1 cellular context compared by ENCODE assay signal in the genomic region with DNA sequence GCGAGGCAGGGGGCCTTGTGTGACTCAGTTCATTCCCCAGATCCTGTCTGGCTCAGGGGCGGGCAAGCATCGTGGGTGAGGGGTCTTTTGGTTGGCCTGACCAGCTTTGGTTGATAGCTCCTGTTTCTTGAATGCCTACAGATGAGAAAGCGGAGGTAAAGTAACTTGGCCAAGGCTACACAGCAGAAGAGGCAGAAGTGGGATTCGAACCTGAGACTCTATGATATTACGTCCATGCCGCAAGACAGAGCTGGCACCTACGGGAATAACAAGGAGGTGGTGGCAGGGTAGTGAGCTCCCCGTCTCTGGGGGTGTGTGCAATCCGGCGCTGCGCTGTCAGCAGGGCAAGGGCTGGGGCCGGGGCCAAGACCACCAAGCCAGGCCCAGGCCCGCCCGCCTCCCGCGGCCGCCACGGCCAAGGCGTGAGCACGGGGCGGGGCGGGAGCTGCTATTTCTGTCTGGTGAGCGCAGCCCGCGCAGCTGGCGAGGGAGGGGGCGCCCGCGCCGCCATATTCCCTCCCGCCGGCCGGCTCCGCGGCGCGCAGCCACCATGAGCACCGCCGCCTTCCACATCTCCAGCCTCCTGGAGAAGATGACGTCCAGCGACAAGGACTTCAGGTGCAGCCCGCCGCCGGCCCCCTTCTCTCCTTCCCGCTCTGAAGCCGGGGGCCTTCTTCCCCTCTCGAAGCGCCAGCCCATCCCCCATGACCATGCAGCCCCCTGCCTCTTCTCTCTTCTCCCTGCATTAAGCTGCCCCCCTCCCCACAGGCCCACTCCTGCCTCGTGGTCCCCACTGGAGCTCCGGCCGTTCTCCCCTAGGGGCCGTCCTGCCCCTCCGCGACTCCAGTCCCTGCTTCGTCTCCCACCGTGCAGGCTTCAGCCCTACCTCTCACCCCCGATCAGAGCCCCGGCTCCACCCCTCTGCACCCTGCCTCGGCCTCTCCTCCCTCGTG.
TF ChIP-seq lines count a peak whose summit lies in the region.

Gene CAND2 (plus strand): TSS at position 510 of the 953 bp plus-strand sequence. CDS start 41 bp downstream, at position 551.

TF ChIP-seq in K562, 482 proteins besides CTCF, POLR2A, EP300 and RAD21 (continued from another document and continues in another):
- TF ChIP-seq GTF3C2 (IDR thresholded peaks at IDR 0.05; ENCODE audit: borderline replicate concordance, extremely low read depth, insufficient read length): peak; percentile 94
- TF ChIP-seq CBFA2T3 (IDR thresholded peaks at IDR 0.05): no peak
- no peak for TF ChIP-seq SETDB1 (IDR thresholded peaks at IDR 0.05; ENCODE audit: low read length)
- TF ChIP-seq RCOR1 (IDR thresholded peaks at IDR 0.05; ENCODE audit: borderline replicate concordance in 1 of 2, low read depth in 2 of 2, low read length in 2 of 2): no peak
- TF ChIP-seq CTBP1 (IDR thresholded peaks at IDR 0.05; ENCODE audit: borderline replicate concordance): peak; percentile 74; the same call in 1 of the 2 replicates
- no peak for TF ChIP-seq ZNF12 (CRISPR knock-in tag; IDR thresholded peaks at IDR 0.05)
- TF ChIP-seq, protein P1, sequence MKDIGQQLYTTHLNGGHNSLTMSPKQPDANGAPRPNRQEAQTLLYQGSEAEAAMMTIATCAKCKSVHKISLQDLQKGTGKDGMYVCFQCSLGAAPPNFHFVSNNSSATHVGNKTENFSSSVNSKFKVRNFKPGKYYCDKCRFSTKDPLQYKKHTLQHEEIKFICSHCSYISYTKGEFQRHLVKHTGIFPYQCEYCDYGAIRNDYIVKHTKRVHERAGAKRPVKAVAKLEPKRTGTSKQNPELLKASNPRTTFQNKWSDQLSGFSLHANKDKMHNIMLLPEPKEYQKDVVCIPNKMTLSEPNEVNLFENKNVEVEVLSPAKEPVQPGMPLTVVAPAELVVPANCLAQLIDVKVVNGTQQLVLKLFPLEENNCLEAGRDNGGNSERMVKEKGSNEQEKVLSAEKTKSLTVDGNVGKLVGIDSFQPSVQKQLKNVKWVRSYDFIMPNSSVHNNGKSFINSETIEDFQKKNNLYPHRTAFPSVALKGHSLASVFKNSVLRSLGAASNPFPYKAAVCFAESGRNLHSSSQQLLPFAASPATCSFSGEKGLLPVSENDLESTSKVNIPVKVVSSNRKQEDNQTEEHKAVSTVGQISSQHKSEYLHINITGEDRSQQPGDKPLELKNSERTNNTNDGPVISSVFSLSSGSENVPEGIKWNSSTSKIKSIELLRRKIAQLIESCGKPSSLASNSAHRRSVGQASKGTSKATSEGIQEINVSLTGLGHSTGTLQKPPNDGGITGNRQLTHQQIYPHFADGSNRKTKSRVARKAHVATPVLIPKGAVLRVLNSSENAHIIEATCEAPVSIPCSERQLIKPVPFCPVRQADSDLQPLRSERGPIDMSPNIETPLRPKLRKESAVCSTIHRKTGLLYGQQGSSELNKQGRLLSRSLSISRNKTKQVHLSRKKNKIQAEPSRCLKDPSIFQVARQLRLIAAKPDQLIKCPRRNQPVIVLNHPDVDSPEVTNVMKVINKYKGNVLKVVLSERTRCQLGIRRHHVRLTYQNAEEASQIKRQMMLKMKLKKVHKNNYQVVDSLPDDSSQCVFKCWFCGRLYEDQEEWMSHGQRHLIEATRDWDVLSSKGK (CRISPR knock-in tag; IDR thresholded peaks at IDR 0.05): no peak
- TF ChIP-seq HDAC2 (IDR thresholded peaks at IDR 0.05): no peak
- peak; percentile 34 for TF ChIP-seq MEIS2 (IDR thresholded peaks at IDR 0.05; ENCODE audit: partially characterized antibody)
- TF ChIP-seq ZNF217 (CRISPR knock-in tag; IDR thresholded peaks at IDR 0.05): no peak
- TF ChIP-seq TCFL5 (CRISPR knock-in tag; conservative IDR thresholded peaks at IDR 0.05): no peak
- TF ChIP-seq DACH1 (IDR thresholded peaks at IDR 0.05; ENCODE audit: partially characterized antibody): no peak
- TF ChIP-seq, protein P2, sequence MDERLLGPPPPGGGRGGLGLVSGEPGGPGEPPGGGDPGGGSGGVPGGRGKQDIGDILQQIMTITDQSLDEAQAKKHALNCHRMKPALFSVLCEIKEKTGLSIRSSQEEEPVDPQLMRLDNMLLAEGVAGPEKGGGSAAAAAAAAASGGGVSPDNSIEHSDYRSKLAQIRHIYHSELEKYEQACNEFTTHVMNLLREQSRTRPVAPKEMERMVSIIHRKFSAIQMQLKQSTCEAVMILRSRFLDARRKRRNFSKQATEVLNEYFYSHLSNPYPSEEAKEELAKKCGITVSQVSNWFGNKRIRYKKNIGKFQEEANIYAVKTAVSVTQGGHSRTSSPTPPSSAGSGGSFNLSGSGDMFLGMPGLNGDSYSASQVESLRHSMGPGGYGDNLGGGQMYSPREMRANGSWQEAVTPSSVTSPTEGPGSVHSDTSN (CRISPR knock-in tag; IDR thresholded peaks at IDR 0.05; ENCODE audit: low read depth): no peak
- TF ChIP-seq, protein P2 (tag; conservative IDR thresholded peaks at IDR 0.05; ENCODE audit: low read depth): no peak
- no peak for TF ChIP-seq SMARCB1 (IDR thresholded peaks at IDR 0.05; ENCODE audit: insufficient read length, low read depth)
- TF ChIP-seq BCL6 (CRISPR knock-in tag; IDR thresholded peaks at IDR 0.05): no peak
- TF ChIP-seq EWSR1 (IDR thresholded peaks at IDR 0.05; ENCODE audit: borderline replicate concordance, low read depth, partially characterized antibody): no peak
- TF ChIP-seq ZNF212 (CRISPR knock-in tag; IDR thresholded peaks at IDR 0.05): no peak
- TF ChIP-seq, protein P3, sequence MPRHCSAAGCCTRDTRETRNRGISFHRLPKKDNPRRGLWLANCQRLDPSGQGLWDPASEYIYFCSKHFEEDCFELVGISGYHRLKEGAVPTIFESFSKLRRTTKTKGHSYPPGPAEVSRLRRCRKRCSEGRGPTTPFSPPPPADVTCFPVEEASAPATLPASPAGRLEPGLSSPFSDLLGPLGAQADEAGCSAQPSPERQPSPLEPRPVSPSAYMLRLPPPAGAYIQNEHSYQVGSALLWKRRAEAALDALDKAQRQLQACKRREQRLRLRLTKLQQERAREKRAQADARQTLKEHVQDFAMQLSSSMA (CRISPR knock-in tag; IDR thresholded peaks at IDR 0.05): no peak
- TF ChIP-seq PML (IDR thresholded peaks at IDR 0.05; ENCODE audit: low read length): peak; percentile 28; the same call in 1 of the 2 replicates
- no peak for TF ChIP-seq NR2F6 (CRISPR knock-in tag; IDR thresholded peaks at IDR 0.05)
- TF ChIP-seq, protein P4, sequence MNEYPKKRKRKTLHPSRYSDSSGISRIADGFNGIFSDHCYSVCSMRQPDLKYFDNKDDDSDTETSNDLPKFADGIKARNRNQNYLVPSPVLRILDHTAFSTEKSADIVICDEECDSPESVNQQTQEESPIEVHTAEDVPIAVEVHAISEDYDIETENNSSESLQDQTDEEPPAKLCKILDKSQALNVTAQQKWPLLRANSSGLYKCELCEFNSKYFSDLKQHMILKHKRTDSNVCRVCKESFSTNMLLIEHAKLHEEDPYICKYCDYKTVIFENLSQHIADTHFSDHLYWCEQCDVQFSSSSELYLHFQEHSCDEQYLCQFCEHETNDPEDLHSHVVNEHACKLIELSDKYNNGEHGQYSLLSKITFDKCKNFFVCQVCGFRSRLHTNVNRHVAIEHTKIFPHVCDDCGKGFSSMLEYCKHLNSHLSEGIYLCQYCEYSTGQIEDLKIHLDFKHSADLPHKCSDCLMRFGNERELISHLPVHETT (CRISPR knock-in tag; conservative IDR thresholded peaks at IDR 0.05 in 1 of 2, IDR thresholded peaks at IDR 0.05 in 1 of 2): no peak
- TF ChIP-seq MTF1 (CRISPR knock-in tag; IDR thresholded peaks at IDR 0.05; ENCODE audit: borderline replicate concordance): no peak
- peak; percentile 52 for TF ChIP-seq POU5F1 (IDR thresholded peaks at IDR 0.05; ENCODE audit: borderline replicate concordance, low read depth, low read length, partially characterized antibody)
- 0 out of 2 replicates have a peak, but pooled peaks have one; percentile 34 for TF ChIP-seq ZNF175 (CRISPR knock-in tag; IDR thresholded peaks at IDR 0.05; ENCODE audit: low read depth)
- TF ChIP-seq RBM39 (optimal IDR thresholded peaks at IDR 0.05; ENCODE audit: low read depth, low read length): no peak
- TF ChIP-seq, protein P5, sequence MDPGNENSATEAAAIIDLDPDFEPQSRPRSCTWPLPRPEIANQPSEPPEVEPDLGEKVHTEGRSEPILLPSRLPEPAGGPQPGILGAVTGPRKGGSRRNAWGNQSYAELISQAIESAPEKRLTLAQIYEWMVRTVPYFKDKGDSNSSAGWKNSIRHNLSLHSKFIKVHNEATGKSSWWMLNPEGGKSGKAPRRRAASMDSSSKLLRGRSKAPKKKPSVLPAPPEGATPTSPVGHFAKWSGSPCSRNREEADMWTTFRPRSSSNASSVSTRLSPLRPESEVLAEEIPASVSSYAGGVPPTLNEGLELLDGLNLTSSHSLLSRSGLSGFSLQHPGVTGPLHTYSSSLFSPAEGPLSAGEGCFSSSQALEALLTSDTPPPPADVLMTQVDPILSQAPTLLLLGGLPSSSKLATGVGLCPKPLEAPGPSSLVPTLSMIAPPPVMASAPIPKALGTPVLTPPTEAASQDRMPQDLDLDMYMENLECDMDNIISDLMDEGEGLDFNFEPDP (CRISPR knock-in tag; IDR thresholded peaks at IDR 0.05): no peak
- TF ChIP-seq ZBTB8A (IDR thresholded peaks at IDR 0.05; ENCODE audit: partially characterized antibody): no peak
- peak; percentile 92 for TF ChIP-seq VEZF1 (CRISPR knock-in tag; IDR thresholded peaks at IDR 0.05)
- TF ChIP-seq TCF7L2 (IDR thresholded peaks at IDR 0.05; ENCODE audit: low read depth, low read length): no peak
- TF ChIP-seq ZNF134 (CRISPR knock-in tag; conservative IDR thresholded peaks at IDR 0.05): no peak
- TF ChIP-seq RNF2 (IDR thresholded peaks at IDR 0.05): no peak
- no peak for TF ChIP-seq ZNF780A (CRISPR knock-in tag; IDR thresholded peaks at IDR 0.05)
